Comparison of ENCODE assay signal across 1 cellular context in genomic region chr22:31223786-31224191, GRCh38.
TF ChIP-seq lines count a peak whose summit lies in the region.

No MANE protein-coding gene starts in this region.

TF ChIP-seq in HepG2, 621 proteins besides CTCF, POLR2A, EP300 and RAD21 (continued from another document and continues in another):
- TF ChIP-seq ZNF574 (CRISPR knock-in tag; IDR thresholded peaks at IDR 0.05) = peak; percentile 68; the same call in 1 of the 2 replicates
- TF ChIP-seq ZFYVE20 (CRISPR knock-in tag; IDR thresholded peaks at IDR 0.05; ENCODE audit: borderline replicate concordance, low read depth) = no peak
- TF ChIP-seq HIC2 (CRISPR knock-in tag; IDR thresholded peaks at IDR 0.05; ENCODE audit: low read depth) = peak; percentile 81; the same call in 1 of the 2 replicates
- TF ChIP-seq GATAD1 (CRISPR knock-in tag; IDR thresholded peaks at IDR 0.05) = peak; percentile 68
- no peak for TF ChIP-seq ZNF556 (CRISPR knock-in tag; IDR thresholded peaks at IDR 0.05; ENCODE audit: borderline replicate concordance)
- TF ChIP-seq ZNF841 (CRISPR knock-in tag; IDR thresholded peaks at IDR 0.05; ENCODE audit: borderline replicate concordance) = no peak
- TF ChIP-seq SP2 (CRISPR knock-in tag; IDR thresholded peaks at IDR 0.05) = no peak
- TF ChIP-seq RBAK (CRISPR knock-in tag; IDR thresholded peaks at IDR 0.05) = 0 out of 2 replicates have a peak, but pooled peaks have one; percentile 58
- peak; percentile 91 for TF ChIP-seq SALL1 (CRISPR knock-in tag; IDR thresholded peaks at IDR 0.05)
- TF ChIP-seq IRF2 (CRISPR knock-in tag; IDR thresholded peaks at IDR 0.05) = peak; percentile 78; the same call in 1 of the 2 replicates
- no peak for TF ChIP-seq ZHX1 (CRISPR knock-in tag; IDR thresholded peaks at IDR 0.05; ENCODE audit: low read depth)
- TF ChIP-seq PHF21A (CRISPR knock-in tag; IDR thresholded peaks at IDR 0.05) = peak; percentile 58; the same call in 1 of the 2 replicates
- 0 out of 2 replicates have a peak, but pooled peaks have one; percentile 43 for TF ChIP-seq DMAP1 (CRISPR knock-in tag; IDR thresholded peaks at IDR 0.05)
- TF ChIP-seq ZNF446 (CRISPR knock-in tag; IDR thresholded peaks at IDR 0.05) = no peak
- no peak for TF ChIP-seq CENPT (CRISPR knock-in tag; IDR thresholded peaks at IDR 0.05; ENCODE audit: low read depth)
- peak; percentile 97 for TF ChIP-seq ZKSCAN8 (CRISPR knock-in tag; IDR thresholded peaks at IDR 0.05; ENCODE audit: borderline replicate concordance)
- TF ChIP-seq ATF1 (CRISPR knock-in tag; IDR thresholded peaks at IDR 0.05) = no peak
- TF ChIP-seq ZNF605 (CRISPR knock-in tag; IDR thresholded peaks at IDR 0.05) = no peak
- no peak for TF ChIP-seq ZNF670 (CRISPR knock-in tag; IDR thresholded peaks at IDR 0.05; ENCODE audit: borderline replicate concordance)
- no peak for TF ChIP-seq GTF3A (CRISPR knock-in tag; conservative IDR thresholded peaks at IDR 0.05)
- TF ChIP-seq ATF7-NPFF (CRISPR knock-in tag; IDR thresholded peaks at IDR 0.05; ENCODE audit: low read depth) = no peak
- peak; percentile 97 for TF ChIP-seq GATAD2A (CRISPR knock-in tag; IDR thresholded peaks at IDR 0.05)
- TF ChIP-seq HNRNPH1 (optimal IDR thresholded peaks at IDR 0.05; ENCODE audit: low read depth, low read length) = no peak
- TF ChIP-seq ZNF143 (CRISPR knock-in tag; IDR thresholded peaks at IDR 0.05) = 0 out of 2 replicates have a peak, but pooled peaks have one; percentile 28
- TF ChIP-seq SAFB2 (CRISPR knock-in tag; IDR thresholded peaks at IDR 0.05; ENCODE audit: borderline replicate concordance, low read depth) = no peak
- TF ChIP-seq PHF8 (CRISPR knock-in tag; IDR thresholded peaks at IDR 0.05) = 0 out of 2 replicates have a peak, but pooled peaks have one; percentile 21
- peak; percentile 77; the same call in 1 of the 2 replicates for TF ChIP-seq ZNF12 (CRISPR knock-in tag; IDR thresholded peaks at IDR 0.05)
- peak; percentile 91 for TF ChIP-seq FOXA3 (CRISPR knock-in tag; IDR thresholded peaks at IDR 0.05)
- no peak for TF ChIP-seq ZNF282 (IDR thresholded peaks at IDR 0.05; ENCODE audit: partially characterized antibody)
- TF ChIP-seq, protein P1, sequence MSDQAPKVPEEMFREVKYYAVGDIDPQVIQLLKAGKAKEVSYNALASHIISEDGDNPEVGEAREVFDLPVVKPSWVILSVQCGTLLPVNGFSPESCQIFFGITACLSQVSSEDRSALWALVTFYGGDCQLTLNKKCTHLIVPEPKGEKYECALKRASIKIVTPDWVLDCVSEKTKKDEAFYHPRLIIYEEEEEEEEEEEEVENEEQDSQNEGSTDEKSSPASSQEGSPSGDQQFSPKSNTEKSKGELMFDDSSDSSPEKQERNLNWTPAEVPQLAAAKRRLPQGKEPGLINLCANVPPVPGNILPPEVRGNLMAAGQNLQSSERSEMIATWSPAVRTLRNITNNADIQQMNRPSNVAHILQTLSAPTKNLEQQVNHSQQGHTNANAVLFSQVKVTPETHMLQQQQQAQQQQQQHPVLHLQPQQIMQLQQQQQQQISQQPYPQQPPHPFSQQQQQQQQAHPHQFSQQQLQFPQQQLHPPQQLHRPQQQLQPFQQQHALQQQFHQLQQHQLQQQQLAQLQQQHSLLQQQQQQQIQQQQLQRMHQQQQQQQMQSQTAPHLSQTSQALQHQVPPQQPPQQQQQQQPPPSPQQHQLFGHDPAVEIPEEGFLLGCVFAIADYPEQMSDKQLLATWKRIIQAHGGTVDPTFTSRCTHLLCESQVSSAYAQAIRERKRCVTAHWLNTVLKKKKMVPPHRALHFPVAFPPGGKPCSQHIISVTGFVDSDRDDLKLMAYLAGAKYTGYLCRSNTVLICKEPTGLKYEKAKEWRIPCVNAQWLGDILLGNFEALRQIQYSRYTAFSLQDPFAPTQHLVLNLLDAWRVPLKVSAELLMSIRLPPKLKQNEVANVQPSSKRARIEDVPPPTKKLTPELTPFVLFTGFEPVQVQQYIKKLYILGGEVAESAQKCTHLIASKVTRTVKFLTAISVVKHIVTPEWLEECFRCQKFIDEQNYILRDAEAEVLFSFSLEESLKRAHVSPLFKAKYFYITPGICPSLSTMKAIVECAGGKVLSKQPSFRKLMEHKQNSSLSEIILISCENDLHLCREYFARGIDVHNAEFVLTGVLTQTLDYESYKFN (CRISPR knock-in tag; conservative IDR thresholded peaks at IDR 0.05) = peak; percentile 74
- TF ChIP-seq EHMT2 (IDR thresholded peaks at IDR 0.05; ENCODE audit: borderline replicate concordance, low read depth, low read length) = no peak
- TF ChIP-seq ZMYM4 (CRISPR knock-in tag; IDR thresholded peaks at IDR 0.05) = no peak
- peak; percentile 88; the same call in 1 of the 2 replicates for TF ChIP-seq ZNF3 (CRISPR knock-in tag; IDR thresholded peaks at IDR 0.05)
- TF ChIP-seq ATM (IDR thresholded peaks at IDR 0.05; ENCODE audit: borderline replicate concordance) = no peak
- TF ChIP-seq ZBTB3 (CRISPR knock-in tag; IDR thresholded peaks at IDR 0.05; ENCODE audit: borderline replicate concordance, low read depth) = no peak
- no peak for TF ChIP-seq CERS6 (CRISPR knock-in tag; IDR thresholded peaks at IDR 0.05)
- no peak for TF ChIP-seq ZNF678 (CRISPR knock-in tag; IDR thresholded peaks at IDR 0.05)
- TF ChIP-seq ZNF598 (CRISPR knock-in tag; IDR thresholded peaks at IDR 0.05; ENCODE audit: borderline replicate concordance) = no peak
- peak; percentile 35; the same call in 1 of the 2 replicates for TF ChIP-seq ZFP90 (CRISPR knock-in tag; IDR thresholded peaks at IDR 0.05; ENCODE audit: borderline replicate concordance)
- TF ChIP-seq POLR2G (IDR thresholded peaks at IDR 0.05; ENCODE audit: low read depth, low read length) = peak; percentile 53; the same call in 1 of the 2 replicates
- no peak for TF ChIP-seq ZNF746 (CRISPR knock-in tag; IDR thresholded peaks at IDR 0.05)
- TF ChIP-seq NFE2L2 (IDR thresholded peaks at IDR 0.05; ENCODE audit: low read length) = no peak
- TF ChIP-seq, protein P2, sequence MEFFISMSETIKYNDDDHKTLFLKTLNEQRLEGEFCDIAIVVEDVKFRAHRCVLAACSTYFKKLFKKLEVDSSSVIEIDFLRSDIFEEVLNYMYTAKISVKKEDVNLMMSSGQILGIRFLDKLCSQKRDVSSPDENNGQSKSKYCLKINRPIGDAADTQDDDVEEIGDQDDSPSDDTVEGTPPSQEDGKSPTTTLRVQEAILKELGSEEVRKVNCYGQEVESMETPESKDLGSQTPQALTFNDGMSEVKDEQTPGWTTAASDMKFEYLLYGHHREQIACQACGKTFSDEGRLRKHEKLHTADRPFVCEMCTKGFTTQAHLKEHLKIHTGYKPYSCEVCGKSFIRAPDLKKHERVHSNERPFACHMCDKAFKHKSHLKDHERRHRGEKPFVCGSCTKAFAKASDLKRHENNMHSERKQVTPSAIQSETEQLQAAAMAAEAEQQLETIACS (CRISPR knock-in tag; IDR thresholded peaks at IDR 0.05) = no peak
- no peak for TF ChIP-seq ZNF577 (CRISPR knock-in tag; IDR thresholded peaks at IDR 0.05; ENCODE audit: borderline replicate concordance, low read depth)
- no peak for TF ChIP-seq ZNF333 (CRISPR knock-in tag; IDR thresholded peaks at IDR 0.05; ENCODE audit: borderline replicate concordance)
- TF ChIP-seq ZFX (CRISPR knock-in tag; IDR thresholded peaks at IDR 0.05; ENCODE audit: low read depth) = peak; percentile 57; the same call in 1 of the 2 replicates
- TF ChIP-seq CC2D1A (CRISPR knock-in tag; IDR thresholded peaks at IDR 0.05) = no peak
- TF ChIP-seq HDAC2 (CRISPR knock-in tag; IDR thresholded peaks at IDR 0.05) = peak; percentile 83
- TF ChIP-seq PRDM4 (CRISPR knock-in tag; IDR thresholded peaks at IDR 0.05; ENCODE audit: borderline replicate concordance) = no peak
- TF ChIP-seq SMAD9 (CRISPR knock-in tag; IDR thresholded peaks at IDR 0.05) = no peak
- 0 out of 2 replicates have a peak, but pooled peaks have one; percentile 34 for TF ChIP-seq PPARG (CRISPR knock-in tag; conservative IDR thresholded peaks at IDR 0.05)
- no peak for TF ChIP-seq ZNF530 (CRISPR knock-in tag; IDR thresholded peaks at IDR 0.05; ENCODE audit: low read depth)
